1 cellular context compared by ENCODE assay signal in the genomic region with DNA sequence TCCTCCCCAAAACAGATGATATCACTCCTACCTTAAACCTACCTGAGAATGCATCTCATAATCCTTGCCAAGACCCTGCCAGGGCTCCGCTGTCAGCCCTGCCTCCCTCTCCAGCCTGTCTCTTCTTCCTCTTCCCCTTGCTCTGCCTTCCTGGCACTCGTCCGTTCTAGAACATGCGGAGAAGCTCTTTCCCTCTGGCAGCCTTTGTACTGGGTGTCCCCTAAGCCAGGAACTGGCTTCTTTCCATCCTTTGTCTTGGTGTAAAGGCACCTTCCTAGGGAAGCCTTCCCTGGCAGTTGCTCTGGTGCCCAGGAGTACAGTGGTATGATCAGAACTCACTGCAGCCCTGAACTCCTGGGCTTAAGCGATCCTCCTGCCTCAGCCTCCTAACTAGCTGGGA.
TF ChIP-seq lines count a peak whose summit lies in the region.

No MANE protein-coding gene starts in this region.

TF ChIP-seq in K562, 482 proteins besides CTCF, POLR2A, EP300 and RAD21:
- TF ChIP-seq, protein P1, sequence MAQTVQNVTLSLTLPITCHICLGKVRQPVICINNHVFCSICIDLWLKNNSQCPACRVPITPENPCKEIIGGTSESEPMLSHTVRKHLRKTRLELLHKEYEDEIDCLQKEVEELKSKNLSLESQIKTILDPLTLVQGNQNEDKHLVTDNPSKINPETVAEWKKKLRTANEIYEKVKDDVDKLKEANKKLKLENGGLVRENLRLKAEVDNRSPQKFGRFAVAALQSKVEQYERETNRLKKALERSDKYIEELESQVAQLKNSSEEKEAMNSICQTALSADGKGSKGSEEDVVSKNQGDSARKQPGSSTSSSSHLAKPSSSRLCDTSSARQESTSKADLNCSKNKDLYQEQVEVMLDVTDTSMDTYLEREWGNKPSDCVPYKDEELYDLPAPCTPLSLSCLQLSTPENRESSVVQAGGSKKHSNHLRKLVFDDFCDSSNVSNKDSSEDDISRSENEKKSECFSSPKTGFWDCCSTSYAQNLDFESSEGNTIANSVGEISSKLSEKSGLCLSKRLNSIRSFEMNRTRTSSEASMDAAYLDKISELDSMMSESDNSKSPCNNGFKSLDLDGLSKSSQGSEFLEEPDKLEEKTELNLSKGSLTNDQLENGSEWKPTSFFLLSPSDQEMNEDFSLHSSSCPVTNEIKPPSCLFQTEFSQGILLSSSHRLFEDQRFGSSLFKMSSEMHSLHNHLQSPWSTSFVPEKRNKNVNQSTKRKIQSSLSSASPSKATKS (CRISPR knock-in tag; IDR thresholded peaks at IDR 0.05), result no peak
